Comparison of ENCODE assay signal across 8 cellular contexts in genomic region chr4:174423257-174423944, GRCh38.
DNase-seq lines count a peak whose midpoint lies in the region; ATAC-seq and TF ChIP-seq lines count a peak whose summit lies in the region.

No MANE protein-coding gene starts in this region.

- H3K27ac Mint-ChIP-seq in natural killer cell treated with Interleukin-12 subunit alpha and Interleukin-12 subunit beta and Interleukin-15 and Interleukin-18, amount 100 ng/mL, for 72 hours = no peak overlapping the region
- H3K27ac Mint-ChIP-seq in natural killer cell = no peak overlapping the region
- H3K27ac Mint-ChIP-seq in neural progenitor cell = no peak overlapping the region

- no peaks in the 10 kb centered on the region for H3K36me3 Mint-ChIP-seq in natural killer cell treated with Interleukin-12 subunit alpha and Interleukin-12 subunit beta and Interleukin-15 and Interleukin-18, amount 100 ng/mL, for 72 hours
- H3K36me3 Mint-ChIP-seq in natural killer cell (no peaks in the 10 kb centered on the region), neural progenitor cell (no peaks in the 10 kb centered on the region)

- H3K4me3 Mint-ChIP-seq in natural killer cell treated with Interleukin-12 subunit alpha and Interleukin-12 subunit beta and Interleukin-15 and Interleukin-18, amount 100 ng/mL, for 72 hours = no peak overlapping the region
- H3K4me3 Mint-ChIP-seq in natural killer cell = no peak overlapping the region
- no peak overlapping the region for H3K4me3 Mint-ChIP-seq in neural progenitor cell

- H3K4me1 ChIP-seq in testis (no peaks in the 10 kb centered on the region), neural progenitor cell (no peaks in the 10 kb centered on the region)

- H2AFZ ChIP-seq in SU-DHL-6 (ENCODE audit: low read depth, low read length, severe bottlenecking) = no peak overlapping the region
- H2AFZ ChIP-seq in neural progenitor cell (replicated peaks) = no peak overlapping the region

- H3F3A ChIP-seq in SU-DHL-6 (ENCODE audit: insufficient read depth) (no peaks in the 10 kb centered on the region), neural progenitor cell (ENCODE audit: low read depth) (no peaks in the 10 kb centered on the region)

- H3K27ac ChIP-seq in SU-DHL-6 (ENCODE audit: low read depth, low read length) (no peak overlapping the region), testis (no peak overlapping the region), neural progenitor cell (no peak overlapping the region)

- H3K27me3 Mint-ChIP-seq in natural killer cell treated with Interleukin-12 subunit alpha and Interleukin-12 subunit beta and Interleukin-15 and Interleukin-18, amount 100 ng/mL, for 72 hours = peaks cover 0 to 3% of the 10 kb centered on the region in 2 donors
- H3K27me3 Mint-ChIP-seq in natural killer cell (ENCODE audit: low read depth in 2 of 2) (peaks cover 4 to 8% of the 10 kb centered on the region in 2 donors), neural progenitor cell (ENCODE audit: insufficient read depth, low read depth) (no peaks in the 10 kb centered on the region)

- H3K27me3 ChIP-seq in SU-DHL-6 (ENCODE audit: low read length) = no peaks in the 10 kb centered on the region
- no peaks in the 10 kb centered on the region for H3K27me3 ChIP-seq in testis
- no peaks in the 10 kb centered on the region for H3K27me3 ChIP-seq in neural progenitor cell

- H3K9ac ChIP-seq in SU-DHL-6 (ENCODE audit: low read length) (no peak overlapping the region), neural progenitor cell (no peak overlapping the region)

- peaks cover 8 to 12% of the 10 kb centered on the region in 2 donors for H3K4me1 Mint-ChIP-seq in natural killer cell treated with Interleukin-12 subunit alpha and Interleukin-12 subunit beta and Interleukin-15 and Interleukin-18, amount 100 ng/mL, for 72 hours (ENCODE audit: low read depth in 2 of 2)
- H3K4me1 Mint-ChIP-seq in natural killer cell = peaks cover 17 to 18% of the 10 kb centered on the region in 2 donors
- H3K4me1 Mint-ChIP-seq in neural progenitor cell = no peaks in the 10 kb centered on the region

- H3K79me2 ChIP-seq in SU-DHL-6 (ENCODE audit: insufficient read depth, low read length) (no peaks in the 10 kb centered on the region), neural progenitor cell (ENCODE audit: low read depth) (no peaks in the 10 kb centered on the region)

- no peak for DNase-seq in natural killer cell treated with Interleukin-12 subunit alpha and Interleukin-12 subunit beta and Interleukin-15 and Interleukin-18, amount 100 ng/mL, for 72 hours (ENCODE audit: low spot score)
- DNase-seq in natural killer cell (no peak), foreskin fibroblast (peak; percentile 20 to 45), testis (peak; percentile 22), GM20000 (ENCODE audit: low spot score) (no peak), neural progenitor cell (ENCODE audit: low spot score) (no peak)

- peak overlapping the region; percentile 32 for H3K4me2 ChIP-seq in SU-DHL-6 (ENCODE audit: low read depth, low read length, poor library complexity, severe bottlenecking)
- no peak overlapping the region for H3K4me2 ChIP-seq in neural progenitor cell

- intact Hi-C loops in natural killer cell (cut with micrococcal nuclease) (no loop called here), testis (cut with DNase I; ENCODE audit: low total_unique reads) (no loop called here)

- H3K36me3 ChIP-seq in SU-DHL-6 (ENCODE audit: low read length) = no peaks in the 10 kb centered on the region
- H3K36me3 ChIP-seq in testis (ENCODE audit: low read depth, missing control alignments) = no peaks in the 10 kb centered on the region
- no peaks in the 10 kb centered on the region for H3K36me3 ChIP-seq in neural progenitor cell

- no peaks in the 10 kb centered on the region for H3K9me3 ChIP-seq in SU-DHL-6 (ENCODE audit: insufficient read depth, low read length)
- H3K9me3 ChIP-seq in testis = no peaks in the 10 kb centered on the region
- peaks cover 4% of the 10 kb centered on the region for H3K9me3 ChIP-seq in neural progenitor cell (ENCODE audit: low read depth)

- no peaks in the 10 kb centered on the region for H3K9me2 ChIP-seq in SU-DHL-6 (replicated peaks; ENCODE audit: insufficient read depth, low read length)

- H3K4me3 ChIP-seq in SU-DHL-6 (ENCODE audit: insufficient read depth, low read length, poor library complexity, severe bottlenecking) (no peak overlapping the region), foreskin fibroblast (ENCODE audit: low read depth in 1 of 2, low read length in 2 of 2) (no peak overlapping the region), testis (no peak overlapping the region), neural progenitor cell (no peak overlapping the region)

- TF ChIP-seq POLR2A in testis (IDR thresholded peaks at IDR 0.05) = no peak

- WGBS in testis, 2 donors = 36 to 38% methylated on average over 6 of the region's 6 CpGs

- ATAC-seq in natural killer cell treated with Interleukin-12 subunit alpha and Interleukin-12 subunit beta and Interleukin-15 and Interleukin-18, amount 100 ng/mL, for 72 hours = peak; percentile 63 to 67
- ATAC-seq in natural killer cell = no peak
- peak; percentile 88 for ATAC-seq in HG03196 (IDR thresholded peaks at IDR 0.05; ENCODE audit: unreplicated experiment)

- no peaks in the 10 kb centered on the region for H4K20me1 ChIP-seq in SU-DHL-6 (ENCODE audit: low read depth, low read length)
- H4K20me1 ChIP-seq in neural progenitor cell (ENCODE audit: low read depth) = no peaks in the 10 kb centered on the region

- H3K9me3 Mint-ChIP-seq in natural killer cell treated with Interleukin-12 subunit alpha and Interleukin-12 subunit beta and Interleukin-15 and Interleukin-18, amount 100 ng/mL, for 72 hours = no peaks in the 10 kb centered on the region
- H3K9me3 Mint-ChIP-seq in natural killer cell (no peaks in the 10 kb centered on the region), neural progenitor cell (no peaks in the 10 kb centered on the region)

- TF ChIP-seq CTCF in natural killer cell (IDR thresholded peaks at IDR 0.05) (no peak), SU-DHL-6 (IDR thresholded peaks at IDR 0.05; ENCODE audit: insufficient read depth, low read length, poor library complexity, severe bottlenecking) (no peak), foreskin fibroblast (IDR thresholded peaks at IDR 0.05; ENCODE audit: low read depth, low read length) (no peak), testis (IDR thresholded peaks at IDR 0.05) (no peak), GM20000 (IDR thresholded peaks at IDR 0.05; ENCODE audit: extremely low read depth, missing control alignments) (no peak), neural progenitor cell (IDR thresholded peaks at IDR 0.05) (no peak)

Comparison
In these comparisons a context has a peak if more than half of its experiments do, and no peak if none do; other contexts are left out.
1. ATAC-seq: peak in natural killer cell treated with Interleukin-12 subunit alpha and Interleukin-12 subunit beta and Interleukin-15 and Interleukin-18, amount 100 ng/mL, for 72 hours (2 of 2) and HG03196 (single experiment); none in natural killer cell (0 of 3).
2. DNase-seq: peak in foreskin fibroblast (2 of 2) and testis (single experiment); none in natural killer cell treated with Interleukin-12 subunit alpha and Interleukin-12 subunit beta and Interleukin-15 and Interleukin-18, amount 100 ng/mL, for 72 hours (single experiment), natural killer cell (single experiment), GM20000 (single experiment) and neural progenitor cell (single experiment).